8 cellular contexts compared by ENCODE assay signal in genomic region chr6:116572162-116572561, GRCh38. TPM values are rescaled to one million over a fixed set of nuclear protein-coding genes. Genes with fewer than 3 reads are reported as not detected.
DNase-seq lines count a peak whose midpoint lies in the region; ATAC-seq, FAIRE-seq and TF ChIP-seq lines count a peak whose summit lies in the region.

No MANE protein-coding gene starts in this region.

- H3K9me3 Mint-ChIP-seq in activated CD4-positive, alpha-beta T cell treated with anti-CD3 and anti-CD28 coated beads for 36 hours (ENCODE audit: low read depth) = no peaks in the 10 kb centered on the region
- no peaks in the 10 kb centered on the region for H3K9me3 Mint-ChIP-seq in stimulated activated effector memory CD8-positive, alpha-beta T cell treated with anti-CD3 and anti-CD28 coated beads, Interleukin-12 subunit alpha, Interleukin-12 subunit beta, amount 100 ng/mL, for 72 hours

- H3K9me1 ChIP-seq in K562 (ENCODE audit: control insufficient read depth, insufficient read depth, low read length) = no peaks in the 10 kb centered on the region

- WGBS in K562 (ENCODE audit: insufficient coverage, low coverage, missing lambda C conversion rate) = 0% methylated on average over 7 of the region's 7 CpGs

- POLR2A ChIA-PET in activated CD4-positive, alpha-beta T cell treated with anti-CD3 and anti-CD28 coated beads for 36 hours (lab: Charles Lee) = interaction anchor here (0.7 to 1.3 kb wide), 2 partner anchors 109 to 191 kb away, joined by 5 read pairs; partner anchors contain the start of gene KPNA5
- POLR2A ChIA-PET in K562 (lab: Yijun Ruan, JAX) = interaction anchor here (1.1 to 2.5 kb wide), 4 partner anchors 10 to 43 kb away, joined by 3 to 11 read pairs (median 4); no protein-coding TSS in a partner anchor

- CTCF ChIA-PET in activated CD4-positive, alpha-beta T cell treated with anti-CD3 and anti-CD28 coated beads for 36 hours (lab: Charles Lee) = interaction anchor here (0.6 to 3.2 kb wide), 13 partner anchors 9 to 948 kb away, joined by 3 to 26 read pairs (median 4); no protein-coding TSS in a partner anchor
- CTCF ChIA-PET in K562 (lab: Yijun Ruan, JAX; ENCODE audit: low intra/inter-chr PET ratio) = no interaction called here

- intact Hi-C loops in activated CD4-positive, alpha-beta T cell treated with anti-CD3 and anti-CD28 coated beads for 36 hours (cut with DNase I, micrococcal nuclease) = loop anchor here in 1 of 2 experiments (5.0 kb wide), 1 partner anchor 95 kb away; the partner anchor contains the start of gene ZUP1
- intact Hi-C loops in K562 (cut with micrococcal nuclease) = no loop called here

- H3K4me1 Mint-ChIP-seq in activated CD4-positive, alpha-beta T cell treated with anti-CD3 and anti-CD28 coated beads for 36 hours = peaks cover 46% of the 10 kb centered on the region
- peaks cover 39% of the 10 kb centered on the region for H3K4me1 Mint-ChIP-seq in stimulated activated effector memory CD8-positive, alpha-beta T cell treated with anti-CD3 and anti-CD28 coated beads, Interleukin-12 subunit alpha, Interleukin-12 subunit beta, amount 100 ng/mL, for 72 hours

- no peak for TF ChIP-seq RAD21 in K562 (CRISPR knock-in tag; conservative IDR thresholded peaks at IDR 0.05 in 1 of 2, IDR thresholded peaks at IDR 0.05 in 1 of 2)

- TF ChIP-seq POLR2A in K562 (conservative IDR thresholded peaks at IDR 0.05) = no peak

- H3K4me3 Mint-ChIP-seq in activated CD4-positive, alpha-beta T cell treated with anti-CD3 and anti-CD28 coated beads for 36 hours = peak overlapping the region; percentile 94
- peak overlapping the region; percentile 94 for H3K4me3 Mint-ChIP-seq in stimulated activated effector memory CD8-positive, alpha-beta T cell treated with anti-CD3 and anti-CD28 coated beads, Interleukin-12 subunit alpha, Interleukin-12 subunit beta, amount 100 ng/mL, for 72 hours

- H3K9me3 ChIP-seq in K562 (replicated peaks; ENCODE audit: control insufficient read depth, insufficient read depth, low read depth, low read length) = no peaks in the 10 kb centered on the region

- in situ Hi-C loops in K562 (cut with MboI) = no loop called here

- no peak for TF ChIP-seq EP300 in K562 (IDR thresholded peaks at IDR 0.05; ENCODE audit: low read length)

- no peak for ATAC-seq in activated CD4-positive, alpha-beta T cell treated with anti-CD3 and anti-CD28 coated beads for 36 hours
- ATAC-seq in K562 = peak; percentile 55
- ATAC-seq in stimulated activated effector memory CD8-positive, alpha-beta T cell treated with anti-CD3 and anti-CD28 coated beads, Interleukin-12 subunit alpha, Interleukin-12 subunit beta, amount 100 ng/mL, for 72 hours = no peak
- no peak for ATAC-seq in HG03442 (IDR thresholded peaks at IDR 0.05; ENCODE audit: unreplicated experiment)

- H3K27ac ChIP-seq in K562 (ENCODE audit: extremely low read depth, low read depth, low read length) = peak overlapping the region; percentile 83

- no peak for TF ChIP-seq CTCF in K562 (IDR thresholded peaks at IDR 0.05 in 2 of 3, conservative IDR thresholded peaks at IDR 0.05 in 1 of 3; ENCODE audit: insufficient read depth in 2 of 3, low read depth in 1 of 3, low read length in 3 of 3)

- peak; percentile 48 for FAIRE-seq in K562 (lab: Jason Lieb, UNC)

- peaks cover 21% of the 10 kb centered on the region for H3K36me3 Mint-ChIP-seq in activated CD4-positive, alpha-beta T cell treated with anti-CD3 and anti-CD28 coated beads for 36 hours (ENCODE audit: low read depth)
- peaks cover 49% of the 10 kb centered on the region for H3K36me3 Mint-ChIP-seq in stimulated activated effector memory CD8-positive, alpha-beta T cell treated with anti-CD3 and anti-CD28 coated beads, Interleukin-12 subunit alpha, Interleukin-12 subunit beta, amount 100 ng/mL, for 72 hours

- H2AFZ ChIP-seq in K562 (ENCODE audit: low read depth, low read length) = 0 out of 2 replicates have a peak overlapping the region, but pooled peaks have one; percentile 89

- peak overlapping the region; percentile 82 for H3K4me3 ChIP-seq in K562

- no TSS peak for BruUV-seq in K562 (replicated peaks; lab: Mats Ljungman, UMichigan)

- H3K27ac Mint-ChIP-seq in activated CD4-positive, alpha-beta T cell treated with anti-CD3 and anti-CD28 coated beads for 36 hours = peak overlapping the region; percentile 94
- peak overlapping the region; percentile 98 for H3K27ac Mint-ChIP-seq in stimulated activated effector memory CD8-positive, alpha-beta T cell treated with anti-CD3 and anti-CD28 coated beads, Interleukin-12 subunit alpha, Interleukin-12 subunit beta, amount 100 ng/mL, for 72 hours

- H3K27me3 ChIP-seq in K562 (ENCODE audit: control insufficient read depth in 2 of 2, insufficient read depth in 2 of 2, low read length in 2 of 2) = no peaks in the 10 kb centered on the region

- peak; percentile 26 for DNase-seq in activated CD4-positive, alpha-beta T cell treated with anti-CD3 and anti-CD28 coated beads for 36 hours
- DNase-seq in activated CD4-positive, alpha-beta T cell treated with anti-CD3 and anti-CD28 coated beads for 4 hours = no peak
- peak; percentile 31 for DNase-seq in NCI-H146 treated with DMSO at 0.1 percent for 48 hours (lab: John Stamatoyannopoulos, UW; ENCODE audit: unreplicated experiment)
- DNase-seq in K562 (ENCODE audit: extremely low read depth in 1 of 4, low spot score in 3 of 4) = peak; percentile 13 to 60 (median 27)
- peak; percentile 31 for DNase-seq in iPS-NIHi7 (ENCODE audit: extremely low spot score)
- DNase-seq in stimulated activated effector memory CD8-positive, alpha-beta T cell treated with anti-CD3 and anti-CD28 coated beads, Interleukin-12 subunit alpha, Interleukin-12 subunit beta, amount 100 ng/mL, for 72 hours (ENCODE audit: low spot score in 2 of 2) = no peak
- no peak for DNase-seq in activated CD4-positive, CD25-positive, alpha-beta regulatory T cell treated with anti-CD3 and anti-CD28 coated beads, Interleukin-2, amount 50 U/mL, for 72 hours

- H3K4me2 ChIP-seq in K562 (ENCODE audit: insufficient read depth, low read length) = peak overlapping the region; percentile 85

- peaks cover 0 to 22% of the 10 kb centered on the region in 2 experiments; a peak in 4 of 5 replicates for H3K4me1 ChIP-seq in K562 (replicated peaks in 1 of 2; ENCODE audit: control insufficient read depth in 2 of 2, insufficient read depth in 2 of 2, low read length in 2 of 2)

- H4K20me1 ChIP-seq in K562 (replicated peaks; ENCODE audit: control insufficient read depth, insufficient read depth, low read length) = no peaks in the 10 kb centered on the region

- peak overlapping the region; percentile 74 to 86; a peak in 3 of 4 replicates for H3K9ac ChIP-seq in K562 (ENCODE audit: insufficient read depth in 1 of 2, low read depth in 2 of 2, low read length in 2 of 2)

- H3K79me2 ChIP-seq in K562 (ENCODE audit: control insufficient read depth, insufficient read depth, low read length) = peaks cover 62% of the 10 kb centered on the region

- H3K27me3 Mint-ChIP-seq in activated CD4-positive, alpha-beta T cell treated with anti-CD3 and anti-CD28 coated beads for 36 hours = no peaks in the 10 kb centered on the region

- peaks cover 37% of the 10 kb centered on the region for H3K36me3 ChIP-seq in K562 (ENCODE audit: control insufficient read depth, insufficient read depth, low read length)

RNA-seq across cellular contexts. Expression of gene RWDD1, which starts 0.9 kb away (rescaled TPM):
- total RNA-seq in activated CD4-positive, alpha-beta T cell treated with anti-CD3 and anti-CD28 coated beads for 36 hours = 10 to 100 TPM; 40.0 to 65.4 TPM
- 5.0 and 8.2 TPM in 2 replicates for total RNA-seq in K562 (2011; cell fraction: chromatin; rRNA removed; ENCODE audit: low replicate concordance)
- total RNA-seq in K562 (2011; cell fraction: nucleolus; rRNA removed) = 1.8 and 2.4 TPM in 2 replicates
- 6.2 and 6.5 TPM in 2 replicates for total RNA-seq in K562 (2011; cell fraction: nucleoplasm; rRNA removed)
- 31.9 and 36.2 TPM in 2 replicates for total RNA-seq in K562 (2014; rRNA removed)
- total RNA-seq in K562 (2014; rRNA removed; fragmentation: Illumina TruSeq; extraction: Trizol) = 63.9 and 72.5 TPM in 2 replicates
- total RNA-seq in K562 (2015; rRNA removed; fragmentation: Illumina TruSeq; extraction: Trizol) = 69.4 and 77.3 TPM in 2 replicates
- 37.3 and 42.8 TPM in 2 replicates for total RNA-seq in K562 (2021)
- polyA plus RNA-seq in K562 (2011; rRNA removed) = 40.4 and 42.9 TPM in 2 replicates
- polyA plus RNA-seq in K562 (2011; cell fraction: cytosol; rRNA removed) = 14.8 and 24.2 TPM in 2 replicates
- polyA plus RNA-seq in K562 (2011; cell fraction: nucleus; rRNA removed) = 9.8 and 12.7 TPM in 2 replicates
- polyA plus RNA-seq in K562 (2012) = 35.1 and 39.5 TPM in 2 replicates
- 64.1 and 89.8 TPM in 2 replicates for polyA plus RNA-seq in K562 (2014; fragmentation: Illumina TruSeq; extraction: Trizol)
- 10 to 100 TPM; 48.7 to 53.2 TPM for polyA plus RNA-seq in K562 (2014; fragmentation: Nextera tagmentation; extraction: Ambion mirVana)
- polyA plus RNA-seq in K562 (2014; rRNA removed) = 44.4 and 48.0 TPM in 2 replicates
- polyA minus RNA-seq in K562 (2011; rRNA and poly(A)+ RNA removed) = 18.0 and 22.8 TPM in 2 replicates
- polyA minus RNA-seq in K562 (2011; cell fraction: cytosol; rRNA and poly(A)+ RNA removed) = 8.6 and 9.0 TPM in 2 replicates
- 3.9 and 5.7 TPM in 2 replicates for polyA minus RNA-seq in K562 (2011; cell fraction: nucleus; rRNA and poly(A)+ RNA removed)

RNA-seq across cellular contexts. Expression of gene CALHM4, which starts 18.6 kb away (rescaled TPM):
- not detected for total RNA-seq in activated CD4-positive, alpha-beta T cell treated with anti-CD3 and anti-CD28 coated beads for 36 hours
- not detected in 2 replicates for total RNA-seq in K562 (2011; cell fraction: chromatin; rRNA removed; ENCODE audit: low replicate concordance)
- total RNA-seq in K562 (2011; cell fraction: nucleolus; rRNA removed) = not detected in 2 replicates
- total RNA-seq in K562 (2011; cell fraction: nucleoplasm; rRNA removed) = not detected in 2 replicates
- total RNA-seq in K562 (2014; rRNA removed) = not detected in 2 replicates
- not detected in 2 replicates for total RNA-seq in K562 (2014; rRNA removed; fragmentation: Illumina TruSeq; extraction: Trizol)
- total RNA-seq in K562 (2015; rRNA removed; fragmentation: Illumina TruSeq; extraction: Trizol) = not detected in 2 replicates
- not detected in 2 replicates for total RNA-seq in K562 (2021)
- not detected in 2 replicates for polyA plus RNA-seq in K562 (2011; rRNA removed)
- not detected in 2 replicates for polyA plus RNA-seq in K562 (2011; cell fraction: cytosol; rRNA removed)
- not detected in 2 replicates for polyA plus RNA-seq in K562 (2011; cell fraction: nucleus; rRNA removed)
- polyA plus RNA-seq in K562 (2012) = not detected in 2 replicates
- not detected in 2 replicates for polyA plus RNA-seq in K562 (2014; fragmentation: Illumina TruSeq; extraction: Trizol)
- not detected for polyA plus RNA-seq in K562 (2014; fragmentation: Nextera tagmentation; extraction: Ambion mirVana)
- polyA plus RNA-seq in K562 (2014; rRNA removed) = not detected in 2 replicates
- not detected in 2 replicates for polyA minus RNA-seq in K562 (2011; rRNA and poly(A)+ RNA removed)
- polyA minus RNA-seq in K562 (2011; cell fraction: cytosol; rRNA and poly(A)+ RNA removed) = not detected in 2 replicates
- not detected in 2 replicates for polyA minus RNA-seq in K562 (2011; cell fraction: nucleus; rRNA and poly(A)+ RNA removed)

RNA-seq across cellular contexts. Expression of gene TRAPPC3L, which starts 26.7 kb away (rescaled TPM):
- total RNA-seq in activated CD4-positive, alpha-beta T cell treated with anti-CD3 and anti-CD28 coated beads for 36 hours = not detected
- total RNA-seq in K562 (2011; cell fraction: chromatin; rRNA removed; ENCODE audit: low replicate concordance) = not detected in 2 replicates
- total RNA-seq in K562 (2011; cell fraction: nucleolus; rRNA removed) = not detected in 2 replicates
- not detected in 2 replicates for total RNA-seq in K562 (2011; cell fraction: nucleoplasm; rRNA removed)
- total RNA-seq in K562 (2014; rRNA removed) = not detected in 2 replicates
- not detected in 2 replicates for total RNA-seq in K562 (2014; rRNA removed; fragmentation: Illumina TruSeq; extraction: Trizol)
- not detected in 2 replicates for total RNA-seq in K562 (2015; rRNA removed; fragmentation: Illumina TruSeq; extraction: Trizol)
- total RNA-seq in K562 (2021) = not detected in 2 replicates
- not detected in 2 replicates for polyA plus RNA-seq in K562 (2011; rRNA removed)
- not detected in 2 replicates for polyA plus RNA-seq in K562 (2011; cell fraction: cytosol; rRNA removed)
- polyA plus RNA-seq in K562 (2011; cell fraction: nucleus; rRNA removed) = not detected in 2 replicates
- 0.04 TPM in 1 of 2 replicates, not detected in the other for polyA plus RNA-seq in K562 (2012)
- not detected in 2 replicates for polyA plus RNA-seq in K562 (2014; fragmentation: Illumina TruSeq; extraction: Trizol)
- not detected for polyA plus RNA-seq in K562 (2014; fragmentation: Nextera tagmentation; extraction: Ambion mirVana)
- polyA plus RNA-seq in K562 (2014; rRNA removed) = not detected in 2 replicates
- polyA minus RNA-seq in K562 (2011; rRNA and poly(A)+ RNA removed) = not detected in 2 replicates
- not detected in 2 replicates for polyA minus RNA-seq in K562 (2011; cell fraction: cytosol; rRNA and poly(A)+ RNA removed)
- polyA minus RNA-seq in K562 (2011; cell fraction: nucleus; rRNA and poly(A)+ RNA removed) = not detected in 2 replicates

RNA-seq across cellular contexts. Expression of gene RSPH4A, which starts 44.1 kb away (rescaled TPM):
- total RNA-seq in activated CD4-positive, alpha-beta T cell treated with anti-CD3 and anti-CD28 coated beads for 36 hours = under 1 TPM in 1 of 2 experiments, not detected in 1; 0.11 TPM
- total RNA-seq in K562 (2011; cell fraction: chromatin; rRNA removed; ENCODE audit: low replicate concordance) = 0.18 TPM in 1 of 2 replicates, not detected in the other
- total RNA-seq in K562 (2011; cell fraction: nucleolus; rRNA removed) = not detected in 2 replicates
- 0.46 TPM in 1 of 2 replicates, not detected in the other for total RNA-seq in K562 (2011; cell fraction: nucleoplasm; rRNA removed)
- total RNA-seq in K562 (2014; rRNA removed) = 0.14 TPM in 1 of 2 replicates, not detected in the other
- 0.11 and 0.32 TPM in 2 replicates for total RNA-seq in K562 (2014; rRNA removed; fragmentation: Illumina TruSeq; extraction: Trizol)
- total RNA-seq in K562 (2015; rRNA removed; fragmentation: Illumina TruSeq; extraction: Trizol) = 0.29 and 0.30 TPM in 2 replicates
- 0.11 TPM in 2 replicates for total RNA-seq in K562 (2021)
- polyA plus RNA-seq in K562 (2011; rRNA removed) = 0.04 and 0.19 TPM in 2 replicates
- polyA plus RNA-seq in K562 (2011; cell fraction: cytosol; rRNA removed) = 0.10 TPM in 1 of 2 replicates, not detected in the other
- polyA plus RNA-seq in K562 (2011; cell fraction: nucleus; rRNA removed) = 0.33 and 0.42 TPM in 2 replicates
- polyA plus RNA-seq in K562 (2012) = 0.12 and 0.24 TPM in 2 replicates
- 0.29 and 0.30 TPM in 2 replicates for polyA plus RNA-seq in K562 (2014; fragmentation: Illumina TruSeq; extraction: Trizol)
- under 1 TPM; 0.07 to 0.08 TPM for polyA plus RNA-seq in K562 (2014; fragmentation: Nextera tagmentation; extraction: Ambion mirVana)
- 0.03 and 0.15 TPM in 2 replicates for polyA plus RNA-seq in K562 (2014; rRNA removed)
- 0.14 and 0.15 TPM in 2 replicates for polyA minus RNA-seq in K562 (2011; rRNA and poly(A)+ RNA removed)
- not detected in 2 replicates for polyA minus RNA-seq in K562 (2011; cell fraction: cytosol; rRNA and poly(A)+ RNA removed)
- 0.13 and 0.33 TPM in 2 replicates for polyA minus RNA-seq in K562 (2011; cell fraction: nucleus; rRNA and poly(A)+ RNA removed)

Comparison
In these comparisons a context has a peak if more than half of its experiments do, and no peak if none do; other contexts are left out.
1. DNase-seq: peak in activated CD4-positive, alpha-beta T cell treated with anti-CD3 and anti-CD28 coated beads for 36 hours (single experiment), NCI-H146 treated with DMSO at 0.1 percent for 48 hours (single experiment), K562 (4 of 4) and iPS-NIHi7 (single experiment); none in activated CD4-positive, alpha-beta T cell treated with anti-CD3 and anti-CD28 coated beads for 4 hours (0 of 2), stimulated activated effector memory CD8-positive, alpha-beta T cell treated with anti-CD3 and anti-CD28 coated beads, Interleukin-12 subunit alpha, Interleukin-12 subunit beta, amount 100 ng/mL, for 72 hours (0 of 2) and activated CD4-positive, CD25-positive, alpha-beta regulatory T cell treated with anti-CD3 and anti-CD28 coated beads, Interleukin-2, amount 50 U/mL, for 72 hours (single experiment).